In genomic region chr1:151047591-151047924, GRCh38 we compare ENCODE assay signal across 8 cellular contexts. TPM values are rescaled to one million over a fixed set of nuclear protein-coding genes. Genes with fewer than 3 reads are reported as not detected.
A peak's percentile ranks its signal among the peaks of the same experiment; 100 is the strongest.
DNase-seq lines count a peak whose midpoint lies in the region; ATAC-seq, FAIRE-seq and TF ChIP-seq lines count a peak whose summit lies in the region.

C1orf56 (plus strand) TSS chr1:151047751; CDS start chr1:151047848, 97 bp downstream.

- TF ChIP-seq POLR2A in GM12892 (IDR thresholded peaks at IDR 0.05; ENCODE audit: low read depth, low read length): peak; percentile 58; the same call in 1 of the 2 replicates

- peaks cover 3% of the 10 kb centered on the region for H3K36me3 ChIP-seq in endocrine pancreas (ENCODE audit: control insufficient read depth, insufficient read depth, low read length)

- H3K27me3 ChIP-seq in endocrine pancreas (ENCODE audit: control insufficient read depth, insufficient read depth, low read length): no peaks in the 10 kb centered on the region

- H3K27ac Mint-ChIP-seq in stimulated activated naive B cell treated with anti-CD40 and anti-IgM and Interleukin-4, amounts not matched to agents 10 μg/mL and 1 μg/mL and 100 μg/mL, for 72 hours: peak within 1 kb of the TSS; percentile 97

- peak; percentile 59 for ATAC-seq in HG02884 (IDR thresholded peaks at IDR 0.05; ENCODE audit: unreplicated experiment)
- peak; percentile 70 to 76 for ATAC-seq in stimulated activated naive B cell treated with anti-CD40 and anti-IgM and Interleukin-4, amounts not matched to agents 10 μg/mL and 1 μg/mL and 100 μg/mL, for 72 hours (replicated peaks)
- ATAC-seq in GM18520 (IDR thresholded peaks at IDR 0.05; ENCODE audit: unreplicated experiment): no peak

- H3K4me3 ChIP-seq in endocrine pancreas (ENCODE audit: control insufficient read depth, insufficient read depth, low read length): peak within 1 kb of the TSS; percentile 68

- DNase-seq in GM12892 (ENCODE audit: insufficient read length) (peak; percentile 78), NCI-H446 (lab: John Stamatoyannopoulos, UW) (peak; percentile 26 to 79), lung microvascular endothelial cell (ENCODE audit: low read depth in 2 of 2) (peak; percentile 51 to 52)
- DNase-seq in activated CD8-positive, alpha-beta memory T cell treated with anti-CD3 and anti-CD28 coated beads for 24 hours: peak; percentile 84
- DNase-seq in stimulated activated naive B cell treated with anti-CD40 and anti-IgM and Interleukin-4, amounts not matched to agents 10 μg/mL and 1 μg/mL and 100 μg/mL, for 72 hours: peak; percentile 47

- H3K36me3 Mint-ChIP-seq in stimulated activated naive B cell treated with anti-CD40 and anti-IgM and Interleukin-4, amounts not matched to agents 10 μg/mL and 1 μg/mL and 100 μg/mL, for 72 hours: peaks cover 12 to 19% of the 10 kb centered on the region in 2 donors

- peak within 1 kb of the TSS; percentile 68 for H3K9ac ChIP-seq in endocrine pancreas (ENCODE audit: control insufficient read depth, insufficient read depth, low read length)

- peaks cover 23 to 48% of the 10 kb centered on the region in 2 donors for H3K4me1 Mint-ChIP-seq in stimulated activated naive B cell treated with anti-CD40 and anti-IgM and Interleukin-4, amounts not matched to agents 10 μg/mL and 1 μg/mL and 100 μg/mL, for 72 hours

- FAIRE-seq in GM12892 (lab: Jason Lieb, UNC): peak; percentile 90

- H3K4me1 ChIP-seq in endocrine pancreas (ENCODE audit: control insufficient read depth, insufficient read depth, low read length): peaks cover 4% of the 10 kb centered on the region

- H3K9me3 Mint-ChIP-seq in stimulated activated naive B cell treated with anti-CD40 and anti-IgM and Interleukin-4, amounts not matched to agents 10 μg/mL and 1 μg/mL and 100 μg/mL, for 72 hours: no peaks in the 10 kb centered on the region

- no peaks in the 10 kb centered on the region for H3K27me3 Mint-ChIP-seq in stimulated activated naive B cell treated with anti-CD40 and anti-IgM and Interleukin-4, amounts not matched to agents 10 μg/mL and 1 μg/mL and 100 μg/mL, for 72 hours

- H3K4me3 Mint-ChIP-seq in stimulated activated naive B cell treated with anti-CD40 and anti-IgM and Interleukin-4, amounts not matched to agents 10 μg/mL and 1 μg/mL and 100 μg/mL, for 72 hours: peak within 1 kb of the TSS; percentile 88 to 95

- no peaks in the 10 kb centered on the region for H3K9me3 ChIP-seq in endocrine pancreas (ENCODE audit: control insufficient read depth, low read length)

RNA-seq across cellular contexts. Expression of gene C1orf56, which starts in this region (rescaled TPM):
- polyA plus RNA-seq in GM12892 (2012; ENCODE audit: missing spikeins): 0.74 TPM
- total RNA-seq in lung microvascular endothelial cell: 0.79 and 0.87 TPM in 2 replicates

Comparison
In these comparisons a context has a peak if more than half of its experiments do, and no peak if none do; other contexts are left out.
1. Peak in DNase-seq in lung microvascular endothelial cell; RNA of the gene not detected or under 1 TPM.